7 cellular contexts compared by ENCODE assay signal in the genomic region with DNA sequence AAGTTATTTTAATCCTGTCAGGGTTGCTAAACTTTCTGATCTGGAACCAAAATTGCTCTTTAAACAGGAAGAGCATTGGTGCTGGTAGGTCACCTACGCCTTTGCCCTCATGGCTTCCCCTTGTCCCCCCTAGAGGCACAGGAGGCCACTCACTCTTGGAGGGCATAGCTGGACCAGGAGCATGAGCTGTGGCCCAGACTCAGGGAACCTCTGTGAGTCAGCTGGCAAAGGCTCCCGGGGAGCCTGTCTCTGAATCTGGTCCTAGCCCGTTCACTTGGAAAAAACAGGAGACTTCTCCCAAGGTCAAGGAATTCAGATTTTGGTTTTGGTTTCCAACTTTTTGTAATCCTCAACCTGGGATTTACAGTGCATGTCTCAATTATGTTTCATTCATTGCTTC. TPM values are rescaled to one million over a fixed set of nuclear protein-coding genes. Genes with fewer than 3 reads are reported as not detected.
"Had no signal": no experiment of that assay in that cellular context is flagged by ENCODE, and none has a peak within 500 bp of the region (broad histone marks: within the 10 kb centered on the region; RNA-seq: fewer than 3 reads in every experiment).

No MANE protein-coding gene starts in this region.

RNA-seq across cellular contexts. Expression of gene OR2A1, which starts 9.6 kb away (rescaled TPM):
- total RNA-seq: HT-29, IMR-90, NCI-H460, PC-9, Peyer's patch, SK-MEL-5 had no signal
- polyA plus RNA-seq: IMR-90, SK-N-SH had no signal

RNA-seq across cellular contexts. Expression of gene ARHGEF5, which starts 33.4 kb away (rescaled TPM):
- total RNA-seq: SK-MEL-5 had no signal

RNA-seq across cellular contexts. Expression of gene CTAGE8, which starts 52.7 kb away (rescaled TPM):
- total RNA-seq: HT-29, IMR-90, SK-MEL-5 had no signal
- polyA plus RNA-seq: IMR-90, SK-N-SH had no signal

RNA-seq across cellular contexts. Expression of gene OR2A7, which starts 57.2 kb away (rescaled TPM):
- total RNA-seq: IMR-90, NCI-H460, SK-MEL-5 had no signal
- polyA plus RNA-seq: IMR-90, SK-N-SH had no signal
